In the genomic region with DNA sequence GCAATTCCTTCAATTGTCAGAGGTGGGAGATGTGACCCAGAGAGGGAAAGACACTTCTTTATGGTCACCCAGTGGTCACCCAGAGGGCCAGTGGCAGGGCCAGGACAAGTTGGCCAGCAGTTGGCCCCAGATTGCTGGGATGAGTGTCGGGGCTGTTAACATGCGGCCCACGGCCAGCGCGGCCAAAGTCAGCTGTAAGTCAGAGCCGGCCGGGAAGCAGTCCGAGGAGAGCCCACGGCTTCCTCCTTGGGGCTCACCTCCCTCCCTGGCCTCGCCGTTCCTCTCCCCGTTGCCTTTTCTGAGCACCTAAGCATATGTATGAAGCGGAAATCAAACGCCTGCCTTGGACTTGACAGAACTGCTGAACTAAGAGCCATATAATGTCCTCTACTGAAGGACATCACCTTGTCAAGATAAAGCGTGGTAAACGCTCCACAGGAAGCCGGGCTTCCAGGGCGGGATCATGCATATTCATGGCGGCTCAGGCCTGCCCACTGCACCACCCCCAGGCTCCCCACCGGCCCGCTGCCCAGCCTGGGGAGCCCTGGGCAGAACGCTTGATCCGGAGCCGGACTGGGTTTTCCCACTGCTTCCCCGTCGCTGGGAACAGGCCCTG, we compare ENCODE assay signal across 1 cellular context.
TF ChIP-seq lines count a peak whose summit lies in the region.

No MANE protein-coding gene starts in this region.

TF ChIP-seq in K562, 482 proteins besides CTCF, POLR2A, EP300 and RAD21 (continued from another document and continues in another):
- no peak for TF ChIP-seq ZBTB33 (CRISPR knock-in tag; IDR thresholded peaks at IDR 0.05)
- no peak for TF ChIP-seq NFIC (IDR thresholded peaks at IDR 0.05)
- peak; percentile 70 for TF ChIP-seq CXXC5 (CRISPR knock-in tag; IDR thresholded peaks at IDR 0.05)
- no peak for TF ChIP-seq CHD4 (IDR thresholded peaks at IDR 0.05; ENCODE audit: insufficient read depth, insufficient replicate concordance, low read depth, low read length, poor library complexity, severe bottlenecking)
- TF ChIP-seq HMG20B (CRISPR knock-in tag; IDR thresholded peaks at IDR 0.05), result no peak
- no peak for TF ChIP-seq ZNF143 (CRISPR knock-in tag; IDR thresholded peaks at IDR 0.05)
- no peak for TF ChIP-seq YBX1 (IDR thresholded peaks at IDR 0.05)
- no peak for TF ChIP-seq FIP1L1 (IDR thresholded peaks at IDR 0.05; ENCODE audit: low read depth, low read length, poor library complexity, severe bottlenecking)
- no peak for TF ChIP-seq ZKSCAN1 (IDR thresholded peaks at IDR 0.05; ENCODE audit: low read depth, low read length)
- TF ChIP-seq PYGO2 (tag; IDR thresholded peaks at IDR 0.05), result no peak
- no peak for TF ChIP-seq TARDBP (IDR thresholded peaks at IDR 0.05)
- no peak for TF ChIP-seq TAL1 (IDR thresholded peaks at IDR 0.05)
- TF ChIP-seq, protein P1, sequence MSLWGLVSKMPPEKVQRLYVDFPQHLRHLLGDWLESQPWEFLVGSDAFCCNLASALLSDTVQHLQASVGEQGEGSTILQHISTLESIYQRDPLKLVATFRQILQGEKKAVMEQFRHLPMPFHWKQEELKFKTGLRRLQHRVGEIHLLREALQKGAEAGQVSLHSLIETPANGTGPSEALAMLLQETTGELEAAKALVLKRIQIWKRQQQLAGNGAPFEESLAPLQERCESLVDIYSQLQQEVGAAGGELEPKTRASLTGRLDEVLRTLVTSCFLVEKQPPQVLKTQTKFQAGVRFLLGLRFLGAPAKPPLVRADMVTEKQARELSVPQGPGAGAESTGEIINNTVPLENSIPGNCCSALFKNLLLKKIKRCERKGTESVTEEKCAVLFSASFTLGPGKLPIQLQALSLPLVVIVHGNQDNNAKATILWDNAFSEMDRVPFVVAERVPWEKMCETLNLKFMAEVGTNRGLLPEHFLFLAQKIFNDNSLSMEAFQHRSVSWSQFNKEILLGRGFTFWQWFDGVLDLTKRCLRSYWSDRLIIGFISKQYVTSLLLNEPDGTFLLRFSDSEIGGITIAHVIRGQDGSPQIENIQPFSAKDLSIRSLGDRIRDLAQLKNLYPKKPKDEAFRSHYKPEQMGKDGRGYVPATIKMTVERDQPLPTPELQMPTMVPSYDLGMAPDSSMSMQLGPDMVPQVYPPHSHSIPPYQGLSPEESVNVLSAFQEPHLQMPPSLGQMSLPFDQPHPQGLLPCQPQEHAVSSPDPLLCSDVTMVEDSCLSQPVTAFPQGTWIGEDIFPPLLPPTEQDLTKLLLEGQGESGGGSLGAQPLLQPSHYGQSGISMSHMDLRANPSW (CRISPR knock-in tag; IDR thresholded peaks at IDR 0.05), result no peak
- TF ChIP-seq, protein P2, sequence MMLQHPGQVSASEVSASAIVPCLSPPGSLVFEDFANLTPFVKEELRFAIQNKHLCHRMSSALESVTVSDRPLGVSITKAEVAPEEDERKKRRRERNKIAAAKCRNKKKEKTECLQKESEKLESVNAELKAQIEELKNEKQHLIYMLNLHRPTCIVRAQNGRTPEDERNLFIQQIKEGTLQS (IDR thresholded peaks at IDR 0.05), result peak; percentile 28; the same call in 1 of the 2 replicates
- TF ChIP-seq, protein P2 (CRISPR knock-in tag; conservative IDR thresholded peaks at IDR 0.05), result no peak
- TF ChIP-seq HDAC3 (IDR thresholded peaks at IDR 0.05; ENCODE audit: borderline replicate concordance, partially characterized antibody), result no peak
- TF ChIP-seq MTA1 (IDR thresholded peaks at IDR 0.05; ENCODE audit: borderline replicate concordance), result no peak
- TF ChIP-seq ZNF184 (CRISPR knock-in tag; IDR thresholded peaks at IDR 0.05), result no peak
- TF ChIP-seq SRF (CRISPR knock-in tag; IDR thresholded peaks at IDR 0.05), result peak in 1 of 2 experiments; percentile 66; a peak in 1 of 4 replicates
- no peak for TF ChIP-seq FOSL1 (tag; conservative IDR thresholded peaks at IDR 0.05)
- no peak for TF ChIP-seq DIDO1 (tag; IDR thresholded peaks at IDR 0.05; ENCODE audit: low read depth)
- TF ChIP-seq CCNT2 (IDR thresholded peaks at IDR 0.05; ENCODE audit: borderline replicate concordance, extremely low read depth, insufficient read length, low read depth, low read length), result no peak
- TF ChIP-seq ZFPM2 (CRISPR knock-in tag; IDR thresholded peaks at IDR 0.05), result no peak
- no peak for TF ChIP-seq ZNF696 (CRISPR knock-in tag; conservative IDR thresholded peaks at IDR 0.05)
- no peak for TF ChIP-seq ZNF280B (CRISPR knock-in tag; IDR thresholded peaks at IDR 0.05)
- TF ChIP-seq, protein P3, sequence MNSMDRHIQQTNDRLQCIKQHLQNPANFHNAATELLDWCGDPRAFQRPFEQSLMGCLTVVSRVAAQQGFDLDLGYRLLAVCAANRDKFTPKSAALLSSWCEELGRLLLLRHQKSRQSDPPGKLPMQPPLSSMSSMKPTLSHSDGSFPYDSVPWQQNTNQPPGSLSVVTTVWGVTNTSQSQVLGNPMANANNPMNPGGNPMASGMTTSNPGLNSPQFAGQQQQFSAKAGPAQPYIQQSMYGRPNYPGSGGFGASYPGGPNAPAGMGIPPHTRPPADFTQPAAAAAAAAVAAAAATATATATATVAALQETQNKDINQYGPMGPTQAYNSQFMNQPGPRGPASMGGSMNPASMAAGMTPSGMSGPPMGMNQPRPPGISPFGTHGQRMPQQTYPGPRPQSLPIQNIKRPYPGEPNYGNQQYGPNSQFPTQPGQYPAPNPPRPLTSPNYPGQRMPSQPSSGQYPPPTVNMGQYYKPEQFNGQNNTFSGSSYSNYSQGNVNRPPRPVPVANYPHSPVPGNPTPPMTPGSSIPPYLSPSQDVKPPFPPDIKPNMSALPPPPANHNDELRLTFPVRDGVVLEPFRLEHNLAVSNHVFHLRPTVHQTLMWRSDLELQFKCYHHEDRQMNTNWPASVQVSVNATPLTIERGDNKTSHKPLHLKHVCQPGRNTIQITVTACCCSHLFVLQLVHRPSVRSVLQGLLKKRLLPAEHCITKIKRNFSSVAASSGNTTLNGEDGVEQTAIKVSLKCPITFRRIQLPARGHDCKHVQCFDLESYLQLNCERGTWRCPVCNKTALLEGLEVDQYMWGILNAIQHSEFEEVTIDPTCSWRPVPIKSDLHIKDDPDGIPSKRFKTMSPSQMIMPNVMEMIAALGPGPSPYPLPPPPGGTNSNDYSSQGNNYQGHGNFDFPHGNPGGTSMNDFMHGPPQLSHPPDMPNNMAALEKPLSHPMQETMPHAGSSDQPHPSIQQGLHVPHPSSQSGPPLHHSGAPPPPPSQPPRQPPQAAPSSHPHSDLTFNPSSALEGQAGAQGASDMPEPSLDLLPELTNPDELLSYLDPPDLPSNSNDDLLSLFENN (IDR thresholded peaks at IDR 0.05; ENCODE audit: low read depth in 2 of 2, low read length in 2 of 2), result no peak
- TF ChIP-seq CBX3 (IDR thresholded peaks at IDR 0.05; ENCODE audit: borderline replicate concordance in 1 of 2, low read length in 2 of 2), result no peak
- peak; percentile 93 for TF ChIP-seq BCOR (IDR thresholded peaks at IDR 0.05)
- no peak for TF ChIP-seq CSDE1 (IDR thresholded peaks at IDR 0.05)
- no peak for TF ChIP-seq SNAPC5 (CRISPR knock-in tag; IDR thresholded peaks at IDR 0.05)
- TF ChIP-seq, protein P4, sequence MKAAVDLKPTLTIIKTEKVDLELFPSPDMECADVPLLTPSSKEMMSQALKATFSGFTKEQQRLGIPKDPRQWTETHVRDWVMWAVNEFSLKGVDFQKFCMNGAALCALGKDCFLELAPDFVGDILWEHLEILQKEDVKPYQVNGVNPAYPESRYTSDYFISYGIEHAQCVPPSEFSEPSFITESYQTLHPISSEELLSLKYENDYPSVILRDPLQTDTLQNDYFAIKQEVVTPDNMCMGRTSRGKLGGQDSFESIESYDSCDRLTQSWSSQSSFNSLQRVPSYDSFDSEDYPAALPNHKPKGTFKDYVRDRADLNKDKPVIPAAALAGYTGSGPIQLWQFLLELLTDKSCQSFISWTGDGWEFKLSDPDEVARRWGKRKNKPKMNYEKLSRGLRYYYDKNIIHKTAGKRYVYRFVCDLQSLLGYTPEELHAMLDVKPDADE (conservative IDR thresholded peaks at IDR 0.05; ENCODE audit: control insufficient read depth, low read depth, low read length), result no peak
- peak; percentile 53 for TF ChIP-seq POLR2B (IDR thresholded peaks at IDR 0.05; ENCODE audit: low read depth, partially characterized antibody)
- no peak; the same call in 1 of the 2 replicates for TF ChIP-seq ZBTB40 (IDR thresholded peaks at IDR 0.05)
- no peak for TF ChIP-seq ZBTB40 (CRISPR knock-in tag; IDR thresholded peaks at IDR 0.05)
- TF ChIP-seq CBX1 (IDR thresholded peaks at IDR 0.05; ENCODE audit: low read depth), result no peak
- TF ChIP-seq FUS (optimal IDR thresholded peaks at IDR 0.05; ENCODE audit: low read depth, low read length), result no peak
- peak; percentile 39 for TF ChIP-seq SMAD1 (IDR thresholded peaks at IDR 0.05; ENCODE audit: low read depth, low read length, partially characterized antibody)
- no peak for TF ChIP-seq NONO (IDR thresholded peaks at IDR 0.05; ENCODE audit: low read depth in 2 of 2, low read length in 1 of 2)
